8 cellular contexts compared by ENCODE assay signal in genomic region chr5:109656829-109657228, GRCh38. TPM values are rescaled to one million over a fixed set of nuclear protein-coding genes. Genes with fewer than 3 reads are reported as not detected.
DNase-seq lines count a peak whose midpoint lies in the region; ATAC-seq, FAIRE-seq and TF ChIP-seq lines count a peak whose summit lies in the region.

No MANE protein-coding gene starts in this region.

- no peak overlapping the region for H3K4me3 ChIP-seq in adrenal gland

- no peaks in the 10 kb centered on the region for H3K9me3 ChIP-seq in adrenal gland (replicated peaks in 1 of 3)

- DNase-seq in GM12892 (ENCODE audit: insufficient read length) (no peak), SIG-M5 (lab: John Stamatoyannopoulos, UW) (peak; percentile 95), adrenal gland (peak; percentile 50 to 83 (median 73)), islet precursor cell (peak; percentile 63), NCI-H187 (lab: John Stamatoyannopoulos, UW) (no peak), GM13976 (ENCODE audit: low spot score) (no peak)
- DNase-seq in stimulated activated CD8-positive, alpha-beta memory T cell treated with anti-CD3 and anti-CD28 coated beads, Interleukin-4, amount 100 ng/mL, for 48 hours, result peak; percentile 46

- no peak for TF ChIP-seq POLR2A in GM12892 (IDR thresholded peaks at IDR 0.05; ENCODE audit: low read depth, low read length)
- no peak for TF ChIP-seq POLR2A in adrenal gland (IDR thresholded peaks at IDR 0.05)

- no peak for TF ChIP-seq CTCF in adrenal gland (IDR thresholded peaks at IDR 0.05)
- no peak for TF ChIP-seq CTCF in GM13976 (IDR thresholded peaks at IDR 0.05; ENCODE audit: borderline replicate concordance, control extremely low read depth, extremely low read depth, insufficient read depth, missing control alignments)

- peaks cover 9 to 27% of the 10 kb centered on the region in 2 donors for H3K4me1 ChIP-seq in adrenal gland (replicated peaks in 1 of 2)

- FAIRE-seq in GM12892 (lab: Jason Lieb, UNC), result peak; percentile 87

- in situ Hi-C loops in GM13976 (cut with MboI; ENCODE audit: low sequenced_read_pairs, unreplicated experiment), result no loop called here

- no peaks in the 10 kb centered on the region for H3K27me3 ChIP-seq in adrenal gland

- WGBS in adrenal gland, 4 donors, result 30 to 41% (median 37%) methylated on average over 4 of the region's 4 CpGs

- peak overlapping the region in 1 of 5 donors; percentile 51 for H3K27ac ChIP-seq in adrenal gland

- H3K36me3 ChIP-seq in adrenal gland (replicated peaks in 1 of 2), result no peaks in the 10 kb centered on the region

- intact Hi-C loops in adrenal gland (cut with DNase I), result no loop called here

- ATAC-seq in HG02678 (IDR thresholded peaks at IDR 0.05; ENCODE audit: unreplicated experiment), result no peak

RNA-seq across cellular contexts. Expression of gene MAN2A1, which starts 32.9 kb away (rescaled TPM):
- polyA plus RNA-seq in GM12892 (2012; ENCODE audit: missing spikeins), result 6.8 TPM
- 100 to 1,000 TPM in 2 of 8 donors, 10 to 100 TPM in 6; 56.4 to 122 (median 88.6) TPM for total RNA-seq in adrenal gland
- polyA plus RNA-seq in adrenal gland, result 10 to 100 TPM; 11.7 to 51.0 (median 14.2) TPM

Comparison
In these comparisons a context has a peak if more than half of its experiments do, and no peak if none do; other contexts are left out.
1. DNase-seq: peak in SIG-M5 (single experiment), adrenal gland (7 of 7), islet precursor cell (single experiment) and stimulated activated CD8-positive, alpha-beta memory T cell treated with anti-CD3 and anti-CD28 coated beads, Interleukin-4, amount 100 ng/mL, for 48 hours (single experiment); none in GM12892 (single experiment), NCI-H187 (0 of 2) and GM13976 (single experiment).